Comparison of ENCODE assay signal across 8 cellular contexts in the genomic region with DNA sequence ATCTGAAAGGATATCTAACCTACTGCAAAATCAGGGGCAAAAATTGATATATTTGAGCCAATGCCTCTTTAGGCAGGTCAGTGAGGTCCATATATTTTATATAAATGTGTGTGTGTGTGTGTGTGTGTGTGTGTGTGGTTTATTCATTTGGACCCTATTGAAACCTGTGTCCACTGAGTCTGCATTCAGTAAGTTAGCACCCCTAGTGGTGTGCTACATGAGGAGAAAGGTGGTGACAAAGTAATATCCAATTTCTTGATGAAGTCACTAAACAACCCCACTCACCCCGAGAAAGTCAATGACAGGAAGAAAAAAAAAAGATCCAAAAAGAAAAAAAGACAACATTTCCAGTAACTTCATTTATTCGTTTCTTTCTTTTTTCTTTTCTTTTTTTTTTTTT. TPM values are rescaled to one million over a fixed set of nuclear protein-coding genes. Genes with fewer than 3 reads are reported as not detected.
DNase-seq lines count a peak whose midpoint lies in the region; TF ChIP-seq lines count a peak whose summit lies in the region.
"Had no signal": no experiment of that assay in that cellular context is flagged by ENCODE, and none has a peak within 500 bp of the region (broad histone marks: within the 10 kb centered on the region; RNA-seq: fewer than 3 reads in every experiment).

No MANE protein-coding gene starts in this region.

- intact Hi-C loops in CD4-positive, alpha-beta memory T cell (cut with micrococcal nuclease): no loop called here
- intact Hi-C loops in ascending aorta (cut with DNase I): loop anchor here (10.0 kb wide), 5 partner anchors 48 to 692 kb away; partner anchors contain the start of genes FGF18 and SH3PXD2B
- intact Hi-C loops in activated CD4-positive, alpha-beta memory T cell treated with anti-CD3 and anti-CD28 coated beads for 36 hours (cut with micrococcal nuclease): loop anchor here (10.0 kb wide), 1 partner anchor 772 kb away; the partner anchor contains the start of gene DUSP1

- no peak overlapping the region for H3K9ac ChIP-seq in H9 (ENCODE audit: extremely low read depth, insufficient read length, low read length)

- no peak overlapping the region for H3K4ac ChIP-seq in H9 (ENCODE audit: low read depth, low read length)

- H2BK5ac ChIP-seq in H9 (ENCODE audit: insufficient read length, low read length): no peak overlapping the region

- H3K36me3 ChIP-seq in CD4-positive, alpha-beta memory T cell (ENCODE audit: insufficient read depth, low read length): no peaks in the 10 kb centered on the region
- H3K36me3 ChIP-seq in ascending aorta: no peaks in the 10 kb centered on the region

- TF ChIP-seq CTCF in H9 (conservative IDR thresholded peaks at IDR 0.05): peak; percentile 56; the same call in 2 of the 3 replicates
- peak in 2 of 3 experiments; percentile 19 to 28 for TF ChIP-seq CTCF in ascending aorta (IDR thresholded peaks at IDR 0.05)
- TF ChIP-seq CTCF in nephron (IDR thresholded peaks at IDR 0.05; ENCODE audit: unreplicated experiment in 3 of 3): peak; percentile 20 to 32 (median 32)

- peak overlapping the region in 3 of 7 donors; percentile 18 to 66 (median 44) for H3K27ac Mint-ChIP-seq in CD4-positive, alpha-beta memory T cell
- H3K27ac Mint-ChIP-seq in H9 (no peak overlapping the region; a peak in 1 of 7 replicates), nephron (peak overlapping the region in 2 of 3 experiments; percentile 43 to 68)
- no peak overlapping the region for H3K27ac Mint-ChIP-seq in activated CD4-positive, alpha-beta memory T cell treated with anti-CD3 and anti-CD28 coated beads for 36 hours

- no peak overlapping the region for H2AK5ac ChIP-seq in H9 (ENCODE audit: insufficient read length, low read length)

- H3K9me3 ChIP-seq in CD4-positive, alpha-beta memory T cell (ENCODE audit: control insufficient read depth in 1 of 2, low read length in 2 of 2): no peaks in the 10 kb centered on the region
- H3K9me3 ChIP-seq in H9 (ENCODE audit: control insufficient read depth, low read depth, low read length) (no peaks in the 10 kb centered on the region), ascending aorta (no peaks in the 10 kb centered on the region)
- H3K9me3 ChIP-seq: HAP-1 had no signal

- H3K23me2 ChIP-seq in H9 (ENCODE audit: insufficient read length, low read depth, low read length, poor library complexity, severe bottlenecking): peaks cover 13% of the 10 kb centered on the region

- no peaks in the 10 kb centered on the region for H3K27me3 Mint-ChIP-seq in CD4-positive, alpha-beta memory T cell
- H3K27me3 Mint-ChIP-seq in H9 (ENCODE audit: low read depth) (no peaks in the 10 kb centered on the region), nephron (ENCODE audit: low read depth) (no peaks in the 10 kb centered on the region)
- H3K27me3 Mint-ChIP-seq in activated CD4-positive, alpha-beta memory T cell treated with anti-CD3 and anti-CD28 coated beads for 36 hours: no peaks in the 10 kb centered on the region

- peaks cover 0 to 6% (median 0%) of the 10 kb centered on the region in 8 donors for H3K9me3 Mint-ChIP-seq in CD4-positive, alpha-beta memory T cell
- H3K9me3 Mint-ChIP-seq in H9 (no peaks in the 10 kb centered on the region), nephron (no peaks in the 10 kb centered on the region)
- no peaks in the 10 kb centered on the region for H3K9me3 Mint-ChIP-seq in activated CD4-positive, alpha-beta memory T cell treated with anti-CD3 and anti-CD28 coated beads for 36 hours

- no peak overlapping the region for H3K27ac ChIP-seq in CD4-positive, alpha-beta memory T cell (ENCODE audit: low read depth, low read length)
- no peak overlapping the region for H3K27ac ChIP-seq in H9 (ENCODE audit: insufficient read length, low read depth, low read length)
- H3K27ac ChIP-seq in ascending aorta: peak overlapping the region; percentile 54 to 57

- no peak overlapping the region for H4K8ac ChIP-seq in H9 (replicated peaks; ENCODE audit: insufficient read length, low read depth, low read length)

- H3K4me1 ChIP-seq in CD4-positive, alpha-beta memory T cell (ENCODE audit: insufficient read depth, low read length): peaks cover 50% of the 10 kb centered on the region
- H3K4me1 ChIP-seq in H9 (ENCODE audit: insufficient read depth, low read length) (peaks cover 5% of the 10 kb centered on the region), ascending aorta (peaks cover 6 to 40% of the 10 kb centered on the region in 2 donors)

- H3K56ac ChIP-seq in H9 (ENCODE audit: insufficient read length, low read depth, low read length): no peak overlapping the region

- H3K36me3 Mint-ChIP-seq in CD4-positive, alpha-beta memory T cell: peaks cover 2 to 16% of the 10 kb centered on the region in 2 donors
- H3K36me3 Mint-ChIP-seq in H9 (ENCODE audit: insufficient read depth in 1 of 3, low read depth in 3 of 3) (peaks cover 0 to 14% (median 10%) of the 10 kb centered on the region in 3 experiments; a peak in 5 of 7 replicates), nephron (ENCODE audit: low read depth) (no peaks in the 10 kb centered on the region)
- peaks cover 10% of the 10 kb centered on the region for H3K36me3 Mint-ChIP-seq in activated CD4-positive, alpha-beta memory T cell treated with anti-CD3 and anti-CD28 coated beads for 36 hours

- no peak overlapping the region for H4K5ac ChIP-seq in H9 (ENCODE audit: insufficient read length, low read depth, low read length)

- no peak overlapping the region for H3K4me2 ChIP-seq in H9 (ENCODE audit: insufficient read depth, insufficient read length, low read length)

- no peak overlapping the region for H3K23ac ChIP-seq in H9 (ENCODE audit: insufficient read length, low read depth, low read length)

- H3K4me1 Mint-ChIP-seq in CD4-positive, alpha-beta memory T cell: peaks cover 50 to 81% (median 63%) of the 10 kb centered on the region in 4 donors
- H3K4me1 Mint-ChIP-seq in H9 (peaks cover 70 to 82% of the 10 kb centered on the region in 2 experiments), nephron (peaks cover 65% of the 10 kb centered on the region)
- H3K4me1 Mint-ChIP-seq in activated CD4-positive, alpha-beta memory T cell treated with anti-CD3 and anti-CD28 coated beads for 36 hours (ENCODE audit: low read depth): peaks cover 70% of the 10 kb centered on the region

- CTCF ChIA-PET in CD4-positive, alpha-beta memory T cell (lab: Charles Lee; ENCODE audit: partially characterized antibody): no interaction called here
- CTCF ChIA-PET in activated CD4-positive, alpha-beta memory T cell treated with anti-CD3 and anti-CD28 coated beads for 36 hours (lab: Charles Lee): no interaction called here

- peaks cover 3% of the 10 kb centered on the region for H3K79me1 ChIP-seq in H9 (ENCODE audit: insufficient read depth, low read depth, low read length, poor library complexity, severe bottlenecking)

- H3K18ac ChIP-seq in H9 (ENCODE audit: insufficient read length, low read depth, low read length): no peak overlapping the region

- no peak overlapping the region for H3K14ac ChIP-seq in H9 (ENCODE audit: insufficient read depth, low read length)

- DNase-seq in CD4-positive, alpha-beta memory T cell: peak in 3 of 5 donors; percentile 5 to 14 (median 10)
- DNase-seq in H9 (no peak), ascending aorta (ENCODE audit: low spot score in 2 of 2) (no peak), HPDE6-E6E7 (ENCODE audit: extremely low spot score) (no peak), NCI-H226 (no peak)
- no peak for DNase-seq in activated CD4-positive, alpha-beta memory T cell treated with anti-CD3 and anti-CD28 coated beads for 36 hours

- no peak overlapping the region for H2BK20ac ChIP-seq in H9 (ENCODE audit: low read depth, low read length, poor library complexity, severe bottlenecking)

- H2BK120ac ChIP-seq in H9 (ENCODE audit: low read depth, low read length, poor library complexity, severe bottlenecking): no peak overlapping the region

- POLR2A ChIA-PET in CD4-positive, alpha-beta memory T cell (lab: Charles Lee; ENCODE audit: partially characterized antibody): no interaction called here
- POLR2A ChIA-PET in activated CD4-positive, alpha-beta memory T cell treated with anti-CD3 and anti-CD28 coated beads for 36 hours (lab: Charles Lee): no interaction called here

- no CpG with 5 or more reads among the region's 2 CpGs for WGBS in H9 (ENCODE audit: extremely low coverage, insufficient read length, low lambda C conversion rate)

- peak overlapping the region in 1 of 8 donors; percentile 3 for H3K4me3 Mint-ChIP-seq in CD4-positive, alpha-beta memory T cell
- H3K4me3 Mint-ChIP-seq in H9 (no peak overlapping the region), nephron (peak overlapping the region; percentile 38 to 60 (median 58))
- H3K4me3 Mint-ChIP-seq in activated CD4-positive, alpha-beta memory T cell treated with anti-CD3 and anti-CD28 coated beads for 36 hours: no peak overlapping the region

- no peak overlapping the region for H2AFZ ChIP-seq in H9 (ENCODE audit: low read length)

- H3K27me3 ChIP-seq in CD4-positive, alpha-beta memory T cell (ENCODE audit: insufficient read depth, low read length): no peaks in the 10 kb centered on the region
- H3K27me3 ChIP-seq in H9 (ENCODE audit: insufficient read depth, low read length): no peaks in the 10 kb centered on the region
- H3K27me3 ChIP-seq in ascending aorta: no peaks in the 10 kb centered on the region

- H3K79me2 ChIP-seq in H9 (ENCODE audit: insufficient read depth, low read length): peaks cover 71% of the 10 kb centered on the region; the same call in 1 of the 2 replicates

- no peak overlapping the region for H3K4me3 ChIP-seq in CD4-positive, alpha-beta memory T cell (ENCODE audit: low read length in 2 of 2)
- H3K4me3 ChIP-seq in ascending aorta: no peak overlapping the region
- H3K4me3 ChIP-seq: HAP-1 had no signal

- H3T11ph ChIP-seq in H9 (ENCODE audit: low read length): no peak overlapping the region

- no peaks in the 10 kb centered on the region for H4K20me1 ChIP-seq in H9 (ENCODE audit: control insufficient read depth, insufficient read depth, insufficient read length)

- H2BK12ac ChIP-seq in H9 (ENCODE audit: insufficient read length, low read depth, low read length): no peak overlapping the region

- H4K91ac ChIP-seq in H9 (ENCODE audit: insufficient read length, low read depth, low read length): no peak overlapping the region

- H2BK15ac ChIP-seq in H9 (ENCODE audit: low read depth, low read length): no peak overlapping the region

RNA-seq across cellular contexts. Expression of gene FBXW11, which starts 4.1 kb away (rescaled TPM):
- total RNA-seq in CD4-positive, alpha-beta memory T cell: 10 to 100 TPM; 41.7 to 43.4 TPM
- polyA plus RNA-seq in CD4-positive, alpha-beta memory T cell: 10 to 100 TPM; 17.1 to 22.6 TPM
- 84.0 and 85.3 TPM in 2 replicates for total RNA-seq in H9 (2021)
- 34.6 TPM for total RNA-seq in ascending aorta
- total RNA-seq in activated CD4-positive, alpha-beta memory T cell treated with anti-CD3 and anti-CD28 coated beads for 36 hours: 10 to 100 TPM; 47.2 to 47.4 TPM

Comparison
In these comparisons a context has a peak if more than half of its experiments do, and no peak if none do; other contexts are left out.
1. DNase-seq: peak in CD4-positive, alpha-beta memory T cell (3 of 5); none in H9 (single experiment), ascending aorta (0 of 2), activated CD4-positive, alpha-beta memory T cell treated with anti-CD3 and anti-CD28 coated beads for 36 hours (single experiment), HPDE6-E6E7 (single experiment) and NCI-H226 (single experiment).
2. H3K27ac ChIP-seq: peak in ascending aorta (2 of 2); none in CD4-positive, alpha-beta memory T cell (single experiment) and H9 (single experiment).
3. H3K27ac Mint-ChIP-seq: peak in nephron (2 of 3); none in H9 (0 of 3) and activated CD4-positive, alpha-beta memory T cell treated with anti-CD3 and anti-CD28 coated beads for 36 hours (single experiment).
4. H3K4me3 Mint-ChIP-seq: peak in nephron (3 of 3); none in H9 (0 of 2) and activated CD4-positive, alpha-beta memory T cell treated with anti-CD3 and anti-CD28 coated beads for 36 hours (single experiment).
5. Peak in every context shown above with its lines, with median percentiles within 50 percentile points of each other: CTCF ChIP-seq.